9 cellular contexts compared by ENCODE assay signal in the genomic region with DNA sequence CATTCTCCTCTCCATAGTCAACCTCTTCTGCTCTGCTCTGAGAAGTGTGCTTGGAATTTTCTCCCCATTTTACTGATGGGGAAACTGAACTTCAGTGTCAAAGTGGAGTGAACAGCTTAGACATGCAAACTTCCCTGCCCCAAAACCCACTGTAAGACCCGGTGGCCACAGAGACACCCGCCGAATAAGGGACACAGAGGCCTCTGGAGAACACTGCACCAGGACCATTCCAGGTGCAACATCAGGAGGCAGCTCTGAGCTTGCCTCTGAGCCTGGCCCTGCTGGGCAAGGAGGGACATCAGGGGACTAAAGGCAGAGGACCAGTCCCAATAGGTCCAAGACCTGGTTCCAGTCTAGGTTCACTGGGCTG. TPM values are rescaled to one million over a fixed set of nuclear protein-coding genes. Genes with fewer than 3 reads are reported as not detected.
DNase-seq lines count a peak whose midpoint lies in the region; ATAC-seq and TF ChIP-seq lines count a peak whose summit lies in the region.
"Had no signal": no experiment of that assay in that cellular context is flagged by ENCODE, and none has a peak within 500 bp of the region (broad histone marks: within the 10 kb centered on the region; RNA-seq: fewer than 3 reads in every experiment).

No MANE protein-coding gene starts in this region.

- no peak overlapping the region for H2AFZ ChIP-seq in ACC112 (ENCODE audit: low read length, unreplicated experiment)

- H3K27ac ChIP-seq in ACC112 (ENCODE audit: low read depth, low read length) (peak overlapping the region; percentile 92), duodenal mucosa (ENCODE audit: low read depth, low read length) (no peak overlapping the region)

- no peaks in the 10 kb centered on the region for H3K27me3 ChIP-seq in ACC112 (ENCODE audit: insufficient read depth, low read length)
- H3K27me3 ChIP-seq in duodenal mucosa (ENCODE audit: control insufficient read depth in 1 of 2, insufficient read depth in 2 of 2, low read length in 2 of 2), result no peaks in the 10 kb centered on the region

- peak overlapping the region; percentile 50 to 59 for H3K9ac ChIP-seq in duodenal mucosa (ENCODE audit: low read depth in 1 of 2, low read length in 2 of 2)

- no peaks in the 10 kb centered on the region for H3K27me3 Mint-ChIP-seq in natural killer cell (ENCODE audit: low read depth in 2 of 2)

- peak overlapping the region; percentile 92 for H3K4me3 ChIP-seq in ACC112 (ENCODE audit: low read depth, low read length)
- peak overlapping the region; percentile 10 for H3K4me3 ChIP-seq in NB4 (ENCODE audit: low read depth, low read length)
- H3K4me3 ChIP-seq in duodenal mucosa (ENCODE audit: low read depth in 1 of 2, low read length in 2 of 2), result peak overlapping the region; percentile 68 to 74

- ATAC-seq in natural killer cell (no peak), GM21447 (IDR thresholded peaks at IDR 0.05; ENCODE audit: unreplicated experiment) (no peak), HG02678 (IDR thresholded peaks at IDR 0.05; ENCODE audit: unreplicated experiment) (no peak)

- H3K4me1 ChIP-seq in ACC112 (ENCODE audit: control insufficient read depth, insufficient read depth, low read length, unreplicated experiment) (peaks cover 77% of the 10 kb centered on the region), duodenal mucosa (ENCODE audit: control insufficient read depth in 1 of 2, insufficient read depth in 2 of 2, low read length in 2 of 2) (peaks cover 68 to 70% of the 10 kb centered on the region in 2 donors)

- no peaks in the 10 kb centered on the region for H3K36me3 Mint-ChIP-seq in natural killer cell

- peak overlapping the region; percentile 91 to 92 for H3K27ac Mint-ChIP-seq in natural killer cell

- H3K36me3 ChIP-seq in ACC112 (ENCODE audit: insufficient read depth, low read length) (0 out of 2 replicates have a peak, but pooled peaks cover 3% of the 10 kb centered on the region), duodenal mucosa (ENCODE audit: control insufficient read depth in 1 of 2, insufficient read depth in 2 of 2, low read length in 2 of 2) (no peaks in the 10 kb centered on the region)

- no peak for DNase-seq in NB4 (ENCODE audit: low read depth)
- DNase-seq in natural killer cell, result no peak
- no peak for DNase-seq in posterior cingulate gyrus
- no peak for DNase-seq in stimulated activated CD4-positive, alpha-beta T cell treated with anti-CD3 and anti-CD28 coated beads, Interleukin-4, amount 100 ng/mL, for 4 hours
- DNase-seq: T-helper 9 cell had no signal

- TF ChIP-seq CTCF in NB4 (IDR thresholded peaks at IDR 0.05; ENCODE audit: low read depth, low read length), result no peak
- no peak for TF ChIP-seq CTCF in natural killer cell (IDR thresholded peaks at IDR 0.05)

- no peak for TF ChIP-seq POLR2A in NB4 (IDR thresholded peaks at IDR 0.05; ENCODE audit: extremely low read depth, insufficient read length)

- H3K9me3 Mint-ChIP-seq in natural killer cell, result no peaks in the 10 kb centered on the region

- intact Hi-C loops in natural killer cell (cut with micrococcal nuclease) (loop anchor here (2.0 to 10.0 kb wide), 3 partner anchors 19 to 603 kb away; no protein-coding TSS in a partner anchor), posterior cingulate gyrus (cut with DNase I) (no loop called here)

- no peaks in the 10 kb centered on the region for H3K9me3 ChIP-seq in duodenal mucosa (ENCODE audit: control insufficient read depth in 1 of 2, low read length in 2 of 2)

- H3K79me2 ChIP-seq in ACC112 (ENCODE audit: control insufficient read depth, insufficient read depth, low read length, unreplicated experiment), result peaks cover 72% of the 10 kb centered on the region

- H3K4me3 Mint-ChIP-seq in natural killer cell, result peak overlapping the region; percentile 97

- peaks cover 52 to 65% of the 10 kb centered on the region in 2 donors for H3K4me1 Mint-ChIP-seq in natural killer cell

RNA-seq across cellular contexts. Expression of a gene that starts 1.7 kb away (rescaled TPM):
- 100 to 1,000 TPM; 141 to 235 (median 147) TPM for total RNA-seq in natural killer cell

RNA-seq across cellular contexts. Expression of a gene that starts 45.0 kb away (rescaled TPM):
- total RNA-seq in natural killer cell, result 1 to 10 TPM; 2.0 to 4.4 (median 3.4) TPM

RNA-seq across cellular contexts. Expression of a gene that starts 59.3 kb away (rescaled TPM):
- total RNA-seq in natural killer cell, result under 1 TPM; 0.23 to 0.73 (median 0.49) TPM

Comparison
In these comparisons a context has a peak if more than half of its experiments do, and no peak if none do; other contexts are left out.
1. H3K4me3 ChIP-seq: peak in every context shown above with its lines; median percentile 92 in ACC112; 71 in duodenal mucosa; 10 in NB4.